ENCODE assay signal across 29 cellular contexts in the genomic region with DNA sequence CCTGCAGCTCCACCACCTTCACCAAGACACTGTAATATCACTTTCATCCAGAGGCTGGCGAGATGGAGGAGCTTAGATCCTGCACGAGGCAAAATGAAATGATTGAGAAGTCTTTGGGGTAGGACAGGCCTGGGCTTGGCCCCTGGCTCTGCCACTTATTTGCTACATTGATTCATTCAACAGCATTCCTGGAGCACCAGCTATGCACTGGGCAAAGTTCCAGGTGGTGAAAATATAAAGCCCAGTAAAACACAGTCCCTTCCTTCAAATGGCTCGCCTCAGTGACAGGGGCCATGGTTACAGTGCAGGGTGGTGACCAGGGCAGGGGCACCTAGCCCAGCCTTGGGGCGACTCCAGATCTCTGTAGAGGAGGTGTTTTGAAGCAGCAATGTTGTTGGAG. TPM values are rescaled to one million over a fixed set of nuclear protein-coding genes. Genes with fewer than 3 reads are reported as not detected.
A peak's percentile ranks its signal among the peaks of the same experiment; 100 is the strongest.
DNase-seq lines count a peak whose midpoint lies in the region; ATAC-seq, FAIRE-seq and TF ChIP-seq lines count a peak whose summit lies in the region.
"Had no signal": no experiment of that assay in that cellular context is flagged by ENCODE, and none has a peak within 500 bp of the region (broad histone marks: within the 10 kb centered on the region; RNA-seq: fewer than 3 reads in every experiment).

No MANE protein-coding gene starts in this region.

- no peak overlapping the region for H3K27ac ChIP-seq in GM23248
- H3K27ac ChIP-seq in SK-N-MC, result peak overlapping the region; percentile 35; the same call in 1 of the 2 replicates
- no peak overlapping the region for H3K27ac ChIP-seq in keratinocyte (ENCODE audit: control insufficient read depth, insufficient read depth, low read length)
- H3K27ac ChIP-seq: suprapubic skin had no signal

- no peaks in the 10 kb centered on the region for H3F3A ChIP-seq in GM23248 (ENCODE audit: insufficient read depth)

- H3K27ac Mint-ChIP-seq in T-helper 17 cell (no peak overlapping the region), progenitor cell of endocrine pancreas (no peak overlapping the region)
- no peak overlapping the region for H3K27ac Mint-ChIP-seq in activated T-helper 17 cell treated with anti-CD3 and anti-CD28 coated beads, Interleukin-2, amount 50 U/mL, for 72 hours
- H3K27ac Mint-ChIP-seq: CD4-positive, CD25-positive, alpha-beta regulatory T cell; HFFc6 had no signal

- H3K4me1 ChIP-seq in GM23248 (ENCODE audit: insufficient read depth) (no peaks in the 10 kb centered on the region; the same call in 1 of the 2 replicates), keratinocyte (ENCODE audit: control insufficient read depth, extremely low read depth, insufficient read depth, low read length) (peaks cover 12% of the 10 kb centered on the region)
- H3K4me1 ChIP-seq: suprapubic skin had no signal

- H3K9ac ChIP-seq in GM23248 (no peak overlapping the region), SK-N-MC (ENCODE audit: insufficient read length) (no peak overlapping the region), keratinocyte (ENCODE audit: control insufficient read depth, extremely low read depth, insufficient read depth, low read length) (no peak overlapping the region)

- H3K4me2 ChIP-seq in GM23248 (ENCODE audit: unreplicated experiment), result no peak overlapping the region
- H3K4me2 ChIP-seq in keratinocyte (ENCODE audit: control insufficient read depth, extremely low read depth, insufficient read depth, low read depth, low read length), result peak overlapping the region; percentile 4

- peaks cover 19% of the 10 kb centered on the region for H3K27me3 ChIP-seq in GM23248 (replicated peaks; ENCODE audit: insufficient read depth)
- peaks cover 16% of the 10 kb centered on the region for H3K27me3 ChIP-seq in keratinocyte (ENCODE audit: control insufficient read depth, extremely low read depth, insufficient read depth, low read length)

- H3K9me3 ChIP-seq in GM23248 (ENCODE audit: low read depth) (no peaks in the 10 kb centered on the region), SK-N-MC (ENCODE audit: low read depth, low read length) (no peaks in the 10 kb centered on the region), keratinocyte (ENCODE audit: control insufficient read depth, low read depth, low read length) (no peaks in the 10 kb centered on the region), T-helper 17 cell (ENCODE audit: control insufficient read depth, low read length, poor library complexity, severe bottlenecking) (no peaks in the 10 kb centered on the region)
- H3K9me3 ChIP-seq: suprapubic skin had no signal

- H3K27me3 Mint-ChIP-seq in T-helper 17 cell (peaks cover 13% of the 10 kb centered on the region), progenitor cell of endocrine pancreas (peaks cover 18% of the 10 kb centered on the region)
- H3K27me3 Mint-ChIP-seq in activated T-helper 17 cell treated with anti-CD3 and anti-CD28 coated beads, Interleukin-2, amount 50 U/mL, for 72 hours, result peaks cover 5% of the 10 kb centered on the region

- no peak for ATAC-seq in HG02973 (IDR thresholded peaks at IDR 0.05; ENCODE audit: unreplicated experiment)
- ATAC-seq in T-helper 17 cell, result no peak
- no peak for ATAC-seq in activated T-helper 17 cell treated with anti-CD3 and anti-CD28 coated beads, Interleukin-2, amount 50 U/mL, for 72 hours (replicated peaks)
- ATAC-seq: sciatic nerve had no signal

- dilution Hi-C loops in keratinocyte (cut with MboI; ENCODE audit: extremely low pct_ligation_motif_present, low sequenced_read_pairs), result no loop called here

- no peaks in the 10 kb centered on the region for H4K20me1 ChIP-seq in GM23248 (ENCODE audit: insufficient read depth)
- H4K20me1 ChIP-seq in keratinocyte (ENCODE audit: control insufficient read depth, extremely low read depth, insufficient read depth, low read length), result no peaks in the 10 kb centered on the region

- WGBS in GM23248 (ENCODE audit: low coverage in 1 of 2, low lambda C conversion rate in 2 of 2, missing lambda C conversion rate in 2 of 2), 2 experiments, result 33 to 36% methylated on average over 4 of the region's 4 CpGs

- FAIRE-seq in keratinocyte (lab: Jason Lieb, UNC), result peak; percentile 93
- FAIRE-seq: endometrium, kidney had no signal

- H3K36me3 ChIP-seq in GM23248 (ENCODE audit: low read depth), result no peaks in the 10 kb centered on the region
- H3K36me3 ChIP-seq in SK-N-MC (ENCODE audit: insufficient read depth, low read length), result peaks cover 2% of the 10 kb centered on the region; the same call in 1 of the 2 replicates
- no peaks in the 10 kb centered on the region for H3K36me3 ChIP-seq in keratinocyte (ENCODE audit: control insufficient read depth in 2 of 2, extremely low read depth in 1 of 2, insufficient read depth in 2 of 2, low read length in 2 of 2)
- H3K36me3 ChIP-seq: suprapubic skin had no signal

- H3K4me3 Mint-ChIP-seq in T-helper 17 cell (no peak overlapping the region), progenitor cell of endocrine pancreas (ENCODE audit: low read depth) (no peak overlapping the region)
- H3K4me3 Mint-ChIP-seq in activated T-helper 17 cell treated with anti-CD3 and anti-CD28 coated beads, Interleukin-2, amount 50 U/mL, for 72 hours, result no peak overlapping the region
- H3K4me3 Mint-ChIP-seq: CD4-positive, CD25-positive, alpha-beta regulatory T cell; HFFc6 had no signal

- H3K9me1 ChIP-seq in keratinocyte (ENCODE audit: control insufficient read depth, extremely low read depth, insufficient read depth, low read length), result no peaks in the 10 kb centered on the region

- in situ Hi-C loops in GM23248 (cut with MboI), result loop anchor here (25.0 kb wide), 1 partner anchor 622 kb away; no protein-coding TSS in a partner anchor

- no peaks in the 10 kb centered on the region for H3K9me3 Mint-ChIP-seq in progenitor cell of endocrine pancreas (ENCODE audit: low read depth)
- no peaks in the 10 kb centered on the region for H3K9me3 Mint-ChIP-seq in activated T-helper 17 cell treated with anti-CD3 and anti-CD28 coated beads, Interleukin-2, amount 50 U/mL, for 72 hours
- H3K9me3 Mint-ChIP-seq: CD4-positive, CD25-positive, alpha-beta regulatory T cell; HFFc6 had no signal

- H3K4me3 ChIP-seq in AG10803 (ENCODE audit: low read length), result no peak overlapping the region
- H3K4me3 ChIP-seq in GM23248, result no peak overlapping the region
- H3K4me3 ChIP-seq in SK-N-MC, result no peak overlapping the region
- H3K4me3 ChIP-seq in keratinocyte (ENCODE audit: control insufficient read depth in 2 of 3, extremely low read depth in 1 of 3, insufficient read depth in 2 of 3, low read depth in 1 of 3, low read length in 3 of 3), result no peak overlapping the region
- H3K4me3 ChIP-seq: lung, suprapubic skin had no signal

- DNase-seq in AG10803 (ENCODE audit: low read depth) (peak; percentile 54), GM23248 (peak; percentile 53), SK-N-MC (ENCODE audit: low read depth, low spot score) (no peak), keratinocyte (ENCODE audit: low read depth, low spot score) (no peak), T-helper 17 cell (no peak), progenitor cell of endocrine pancreas (ENCODE audit: low spot score, unreplicated experiment) (no peak)
- DNase-seq: activated CD4-positive, alpha-beta T cell treated with anti-CD3 and anti-CD28 coated beads for 1 hour; activated effector memory CD4-positive, alpha-beta T cell treated with anti-CD3 and anti-CD28 coated beads, Interleukin-2, amount 50 U/mL, for 16 hours; CD4-positive, CD25-positive, alpha-beta regulatory T cell; GOT3; HFFc6; Kasumi-1; kidney; NCI-H1092; NCI-H187 treated with DMSO at 0.1 percent for 48 hours; NCI-H774; RPMI8226; stimulated activated naive CD4-positive, alpha-beta T cell; T-helper 2 cell had no signal

- no peaks in the 10 kb centered on the region for H3K36me3 Mint-ChIP-seq in T-helper 17 cell (ENCODE audit: low read depth)
- H3K36me3 Mint-ChIP-seq in progenitor cell of endocrine pancreas (ENCODE audit: insufficient read depth), result no peaks in the 10 kb centered on the region
- H3K36me3 Mint-ChIP-seq in activated T-helper 17 cell treated with anti-CD3 and anti-CD28 coated beads, Interleukin-2, amount 50 U/mL, for 72 hours (ENCODE audit: low read depth), result no peaks in the 10 kb centered on the region
- H3K36me3 Mint-ChIP-seq: CD4-positive, CD25-positive, alpha-beta regulatory T cell had no signal

- H3K79me2 ChIP-seq in GM23248 (ENCODE audit: insufficient read depth), result no peaks in the 10 kb centered on the region
- H3K79me2 ChIP-seq in keratinocyte (ENCODE audit: control insufficient read depth, insufficient read depth, low read length), result no peaks in the 10 kb centered on the region

- H3K9me2 ChIP-seq in GM23248 (ENCODE audit: insufficient read depth), result no peaks in the 10 kb centered on the region

- H2AFZ ChIP-seq in GM23248 (no peak overlapping the region), keratinocyte (ENCODE audit: control insufficient read depth, low read length) (no peak overlapping the region)

- peaks cover 4% of the 10 kb centered on the region for H3K4me1 Mint-ChIP-seq in T-helper 17 cell
- no peaks in the 10 kb centered on the region for H3K4me1 Mint-ChIP-seq in progenitor cell of endocrine pancreas (ENCODE audit: low read depth)
- H3K4me1 Mint-ChIP-seq in activated T-helper 17 cell treated with anti-CD3 and anti-CD28 coated beads, Interleukin-2, amount 50 U/mL, for 72 hours, result no peaks in the 10 kb centered on the region

- TF ChIP-seq CTCF in AG10803 (conservative IDR thresholded peaks at IDR 0.05; ENCODE audit: low read length), result no peak
- TF ChIP-seq CTCF in keratinocyte (optimal IDR thresholded peaks at IDR 0.05 in 1 of 3, IDR thresholded peaks at IDR 0.05 in 1 of 3, conservative IDR thresholded peaks at IDR 0.05 in 1 of 3; ENCODE audit: extremely low read depth in 1 of 3, insufficient read depth in 2 of 3, low read length in 3 of 3), result peak in 1 of 3 experiments; percentile 6
- TF ChIP-seq CTCF in progenitor cell of endocrine pancreas (IDR thresholded peaks at IDR 0.05; ENCODE audit: unreplicated experiment), result no peak

RNA-seq across cellular contexts. Expression of a gene that starts 19.7 kb away (rescaled TPM):
- total RNA-seq in GM23248 (2014; rRNA removed; shearing (Covaris generic)), result not detected in 2 replicates
- not detected in 2 replicates for polyA plus RNA-seq in GM23248 (2016; fragmentation: Nextera tagmentation; extraction: Ambion mirVana)
- 0.02 TPM in 1 of 3 replicates, not detected in the others for polyA plus RNA-seq in keratinocyte
- not detected for polyA plus RNA-seq in keratinocyte (2011; ENCODE audit: low read depth)
- polyA plus RNA-seq in keratinocyte (2011; cell fraction: cytosol; rRNA removed), result 0.01 TPM in 1 of 2 replicates, not detected in the other
- polyA plus RNA-seq in keratinocyte (2011; cell fraction: nucleus; rRNA removed), result 0.03 TPM in 1 of 2 replicates, not detected in the other
- polyA plus RNA-seq in keratinocyte (2012; ENCODE audit: low replicate concordance), result 0.16 TPM in 1 of 2 replicates, not detected in the other
- polyA minus RNA-seq in keratinocyte, result not detected in 3 replicates
- polyA minus RNA-seq in keratinocyte (2011; cell fraction: cytosol; rRNA and poly(A)+ RNA removed), result not detected
- 0.11 TPM in 1 of 2 replicates, not detected in the other for polyA minus RNA-seq in keratinocyte (2011; cell fraction: nucleus; rRNA and poly(A)+ RNA removed)
- total RNA-seq in T-helper 17 cell, result not detected
- total RNA-seq in progenitor cell of endocrine pancreas, result not detected in 2 replicates
- not detected for total RNA-seq in activated T-helper 17 cell treated with anti-CD3 and anti-CD28 coated beads, Interleukin-2, amount 50 U/mL, for 72 hours
- total RNA-seq: CD4-positive, CD25-positive, alpha-beta regulatory T cell; dermis microvascular lymphatic vessel endothelial cell; posterior vena cava; ureter had no signal
- polyA plus RNA-seq: CD4-positive, CD25-positive, alpha-beta regulatory T cell; neural cell had no signal

Comparison
In these comparisons a context has a peak if more than half of its experiments do, and no peak if none do; other contexts are left out.
1. DNase-seq: peak in AG10803 (single experiment) and GM23248 (single experiment); none in SK-N-MC (single experiment), keratinocyte (single experiment), T-helper 17 cell (0 of 3) and progenitor cell of endocrine pancreas (single experiment).